ENCODE assay signal across 26 cellular contexts in genomic region chr14:66992776-66993175, GRCh38.
"Had no signal": no experiment of that assay in that cellular context is flagged by ENCODE, and none has a peak within 500 bp of the region (broad histone marks: within the 10 kb centered on the region; RNA-seq: fewer than 3 reads in every experiment).

No MANE protein-coding gene starts in this region.

- H3K27me3 ChIP-seq: ascending aorta, breast epithelium, cardiac muscle cell, colonic mucosa had no signal

- H3K27ac ChIP-seq: ascending aorta, breast epithelium, cardiac muscle cell, colonic mucosa had no signal

- H3K4me3 ChIP-seq: ascending aorta, breast epithelium, cardiac muscle cell, colonic mucosa had no signal

- DNase-seq: activated CD4-positive, alpha-beta memory T cell treated with anti-CD3 and anti-CD28 coated beads for 36 hours; activated CD4-positive, alpha-beta T cell treated with anti-CD3 and anti-CD28 coated beads for 36 hours; activated CD4-positive, alpha-beta T cell treated with anti-CD3 and anti-CD28 coated beads, Interleukin-2, amount 10 ng/mL, durations not matched to agents 24 days and 14 days; activated CD4-positive, CD25-positive, alpha-beta regulatory T cell; activated CD4-positive, CD25-positive, alpha-beta regulatory T cell treated with anti-CD3 and anti-CD28 coated beads, Interleukin-2, amount 50 U/mL, for 72 hours; activated CD8-positive, alpha-beta memory T cell treated with anti-CD3 and anti-CD28 coated beads, Interleukin-2, amount 10 ng/mL, durations not matched to agents 7 days and 5 days; activated CD8-positive, alpha-beta memory T cell treated with anti-CD3 and anti-CD28 coated beads, Interleukin-2, amount 50 U/mL, for 4 hours; activated CD8-positive, alpha-beta T cell treated with anti-CD3 and anti-CD28 coated beads, Interleukin-2, amount 10 ng/mL, durations not matched to agents 7 days and 5 days; activated effector memory CD4-positive, alpha-beta T cell treated with anti-CD3 and anti-CD28 coated beads, Interleukin-2, amount 50 U/mL, for 16 hours; activated naive CD4-positive, alpha-beta T cell treated with anti-CD3 and anti-CD28 coated beads, Interleukin-2, amount 10 ng/mL, durations not matched to agents 7 days and 5 days; activated naive CD8-positive, alpha-beta T cell treated with anti-CD3 and anti-CD28 coated beads, Interleukin-2, amount 10 ng/mL, durations not matched to agents 7 days and 5 days; activated T-cell treated with anti-CD3 and anti-CD28 coated beads, Interleukin-2, amount 50 U/mL, for 1 hour; activated T-cell treated with anti-CD3 and anti-CD28 coated beads, Interleukin-2, amount 50 U/mL, for 48 hours; central memory CD4-positive, alpha-beta T cell; cerebellar nuclear complex; colonic mucosa; effector memory CD4-positive, alpha-beta T cell; endodermal cell; foreskin fibroblast; head of caudate nucleus; T-helper 2 cell had no signal

- ATAC-seq: activated CD4-positive, alpha-beta T cell treated with anti-CD3 and anti-CD28 coated beads for 36 hours; activated CD8-positive, alpha-beta memory T cell treated with anti-CD3 and anti-CD28 coated beads, Interleukin-2, amount 10 ng/mL, durations not matched to agents 7 days and 5 days; activated CD8-positive, alpha-beta T cell treated with anti-CD3 and anti-CD28 coated beads, Interleukin-2, amount 10 ng/mL, durations not matched to agents 7 days and 5 days; activated naive CD4-positive, alpha-beta T cell treated with anti-CD3 and anti-CD28 coated beads, Interleukin-2, amount 50 U/mL, for 72 hours; esophagus mucosa had no signal
